1 cellular context compared by ENCODE assay signal in genomic region chr2:162885281-162886070, GRCh38.
TF ChIP-seq lines count a peak whose summit lies in the region.

No MANE protein-coding gene starts in this region.

TF ChIP-seq in H1, 55 proteins besides CTCF, POLR2A, EP300 and RAD21:
- TF ChIP-seq NANOG (IDR thresholded peaks at IDR 0.05; ENCODE audit: insufficient read depth, low read depth, low read length, poor library complexity, severe bottlenecking) (no peak), POLR2AphosphoS5 (IDR thresholded peaks at IDR 0.05; ENCODE audit: low read depth, low read length) (no peak), FOSL1 (IDR thresholded peaks at IDR 0.05; ENCODE audit: insufficient read depth, low read depth, low read length) (no peak), GTF2F1 (IDR thresholded peaks at IDR 0.05; ENCODE audit: borderline replicate concordance, low read depth, low read length) (no peak), MAFK (IDR thresholded peaks at IDR 0.05; ENCODE audit: low read depth, low read length) (no peak), BCL11A (IDR thresholded peaks at IDR 0.05; ENCODE audit: low read depth in 2 of 2, low read length in 2 of 2) (no peak), YY1 (IDR thresholded peaks at IDR 0.05; ENCODE audit: low read depth, low read length) (no peak), RBBP5 (IDR thresholded peaks at IDR 0.05; ENCODE audit: borderline replicate concordance, low read depth, low read length) (no peak), KDM5A (IDR thresholded peaks at IDR 0.05; ENCODE audit: low read length) (no peak), TAF7 (optimal IDR thresholded peaks at IDR 0.05; ENCODE audit: borderline replicate concordance, low read depth, low read length) (no peak)
